8 cellular contexts compared by ENCODE assay signal in genomic region chr9:76394023-76394895, GRCh38. TPM values are rescaled to one million over a fixed set of nuclear protein-coding genes. Genes with fewer than 3 reads are reported as not detected.
DNase-seq lines count a peak whose midpoint lies in the region; ATAC-seq and TF ChIP-seq lines count a peak whose summit lies in the region.

TSS of gene RFK (minus strand) at chr9:76394426. CDS start at chr9:76394171, 255 bp downstream.

- CTCF ChIA-PET in activated CD4-positive, alpha-beta T cell treated with anti-CD3 and anti-CD28 coated beads, Interleukin-2, amount 10 ng/mL, durations not matched to agents 7 days and 5 days (lab: Charles Lee) = interaction anchor here (0.6 to 2.5 kb wide), 25 partner anchors 9 to 1209 kb away, joined by 3 to 9 read pairs (median 3); partner anchors contain the start of genes GCNT1 and PCSK5

- POLR2A ChIA-PET in activated CD4-positive, alpha-beta T cell treated with anti-CD3 and anti-CD28 coated beads, Interleukin-2, amount 10 ng/mL, durations not matched to agents 7 days and 5 days (lab: Charles Lee) = interaction anchor here (0.6 to 1.1 kb wide), 3 partner anchors 10 to 1242 kb away, joined by 3 to 4 read pairs (median 3); no protein-coding TSS in a partner anchor

- H3K27me3 Mint-ChIP-seq in activated CD4-positive, alpha-beta T cell treated with anti-CD3 and anti-CD28 coated beads, Interleukin-2, amount 10 ng/mL, durations not matched to agents 7 days and 5 days = no peaks in the 10 kb centered on the region

- H3K4me1 Mint-ChIP-seq in activated CD4-positive, alpha-beta T cell treated with anti-CD3 and anti-CD28 coated beads, Interleukin-2, amount 10 ng/mL, durations not matched to agents 7 days and 5 days = peaks cover 36% of the 10 kb centered on the region

- peaks cover 22% of the 10 kb centered on the region for H3K36me3 Mint-ChIP-seq in activated CD4-positive, alpha-beta T cell treated with anti-CD3 and anti-CD28 coated beads, Interleukin-2, amount 10 ng/mL, durations not matched to agents 7 days and 5 days (ENCODE audit: low read depth)

- H3K9me3 Mint-ChIP-seq in activated CD4-positive, alpha-beta T cell treated with anti-CD3 and anti-CD28 coated beads, Interleukin-2, amount 10 ng/mL, durations not matched to agents 7 days and 5 days = peaks cover 2% of the 10 kb centered on the region

- DNase-seq in BE2C = peak; percentile 97
- DNase-seq in NCI-H510A (lab: John Stamatoyannopoulos, UW) = peak; percentile 80
- DNase-seq in activated CD4-positive, alpha-beta T cell treated with anti-CD3 and anti-CD28 coated beads, Interleukin-2, amount 10 ng/mL, durations not matched to agents 7 days and 5 days = peak; percentile 88
- peak; percentile 39 for DNase-seq in cortex of kidney (lab: John Stamatoyannopoulos, UW)
- peak; percentile 95 for DNase-seq in left lobe of liver (ENCODE audit: low spot score)
- peak; percentile 94 to 95 for DNase-seq in stimulated activated CD4-positive, alpha-beta T cell treated with anti-CD3 and anti-CD28 coated beads, Interleukin-2, amount 100 ng/mL, for 48 hours

- H3K36me3 ChIP-seq in BE2C = peaks cover 26% of the 10 kb centered on the region

- peak within 1 kb of the TSS; percentile 85 for H3K4me3 ChIP-seq in BE2C (ENCODE audit: low read depth, low read length)

- no peaks in the 10 kb centered on the region for H3K27me3 ChIP-seq in BE2C

- H3K9me3 ChIP-seq in BE2C = no peaks in the 10 kb centered on the region

- ATAC-seq in GM19043 (IDR thresholded peaks at IDR 0.05; ENCODE audit: low read depth, unreplicated experiment) (peak; percentile 54), HG03378 (IDR thresholded peaks at IDR 0.05; ENCODE audit: unreplicated experiment) (peak; percentile 79), left lobe of liver (peak; percentile 92)

- H3K4me1 ChIP-seq in BE2C = no peaks in the 10 kb centered on the region

- peak within 1 kb of the TSS; percentile 88 for H3K4me3 Mint-ChIP-seq in activated CD4-positive, alpha-beta T cell treated with anti-CD3 and anti-CD28 coated beads, Interleukin-2, amount 10 ng/mL, durations not matched to agents 7 days and 5 days

- peak within 1 kb of the TSS; percentile 98 for H3K27ac Mint-ChIP-seq in activated CD4-positive, alpha-beta T cell treated with anti-CD3 and anti-CD28 coated beads, Interleukin-2, amount 10 ng/mL, durations not matched to agents 7 days and 5 days

- peak; percentile 42 for TF ChIP-seq CTCF in BE2C (IDR thresholded peaks at IDR 0.05; ENCODE audit: low read depth, low read length)

RNA-seq across cellular contexts. Expression of gene RFK, which starts in this region (rescaled TPM):
- 20.6 TPM for polyA plus RNA-seq in BE2C (2012; ENCODE audit: insufficient read depth, insufficient read length, low read depth)
- 10 to 100 TPM; 14.5 to 16.4 TPM for total RNA-seq in activated CD4-positive, alpha-beta T cell treated with anti-CD3 and anti-CD28 coated beads, Interleukin-2, amount 10 ng/mL, durations not matched to agents 7 days and 5 days
- total RNA-seq in left lobe of liver = 16.0 TPM

Comparison
In these comparisons a context has a peak if more than half of its experiments do, and no peak if none do; other contexts are left out.
1. Peak in every context shown above with its lines: DNase-seq, ATAC-seq and H3K4me3 ChIP-seq.
2. DNase-seq: peak in every context shown above with its lines; median percentile 97 in BE2C; 95 in left lobe of liver; 94 in stimulated activated CD4-positive, alpha-beta T cell treated with anti-CD3 and anti-CD28 coated beads, Interleukin-2, amount 100 ng/mL, for 48 hours; 88 in activated CD4-positive, alpha-beta T cell treated with anti-CD3 and anti-CD28 coated beads, Interleukin-2, amount 10 ng/mL, durations not matched to agents 7 days and 5 days; 80 in NCI-H510A; 39 in cortex of kidney.